ENCODE assay signal across 1 cellular context in genomic region chr4:33878710-33879109, GRCh38.
TF ChIP-seq lines count a peak whose summit lies in the region.

No MANE protein-coding gene starts in this region.

TF ChIP-seq in SK-N-SH, 30 proteins besides CTCF, POLR2A, EP300 and RAD21 (continued from another document):
- TF ChIP-seq CHD2 (IDR thresholded peaks at IDR 0.05; ENCODE audit: low read length, partially characterized antibody) (no peak), ELF1 (IDR thresholded peaks at IDR 0.05) (no peak)
